ENCODE assay signal across 13 cellular contexts in genomic region chr1:149831764-149832315, GRCh38. TPM values are rescaled to one million over a fixed set of nuclear protein-coding genes. Genes with fewer than 3 reads are reported as not detected.
DNase-seq lines count a peak whose midpoint lies in the region; ATAC-seq and TF ChIP-seq lines count a peak whose summit lies in the region.
"Not testable (repeated sequence)": the region's sequence is repeated elsewhere in the genome, so short reads cannot be mapped to it uniquely, and the experiment has no call there.
"Had no signal": no experiment of that assay in that cellular context is flagged by ENCODE, and none has a peak within 500 bp of the region (broad histone marks: within the 10 kb centered on the region; RNA-seq: fewer than 3 reads in every experiment).

No MANE protein-coding gene starts in this region.

- H2BK5ac ChIP-seq in IMR-90 (ENCODE audit: low read depth, low read length, poor library complexity, severe bottlenecking): not testable (repeated sequence)

- CTCF ChIA-PET in IMR-90 (lab: Yijun Ruan, JAX): not testable (repeated sequence)

- intact Hi-C loops in IMR-90 (cut with micrococcal nuclease); heart left ventricle (cut with DNase I): not testable (repeated sequence)

- not testable (repeated sequence) for H3K36me3 Mint-ChIP-seq in activated naive CD8-positive, alpha-beta T cell treated with anti-CD3 and anti-CD28 coated beads, Interleukin-2, amount 10 ng/mL, durations not matched to agents 7 days and 5 days; naive thymus-derived CD8-positive, alpha-beta T cell

- not testable (repeated sequence) for H3K9me3 ChIP-seq in IMR-90 (ENCODE audit: control insufficient read depth, insufficient read depth, low read length); heart left ventricle

- H2AK5ac ChIP-seq in IMR-90 (ENCODE audit: low read depth, low read length): not testable (repeated sequence)

- not testable (repeated sequence) for TF ChIP-seq POLR2A in IMR-90 (IDR thresholded peaks at IDR 0.05; ENCODE audit: low read depth, low read length); heart left ventricle (IDR thresholded peaks at IDR 0.05)

- H4K8ac ChIP-seq in IMR-90 (ENCODE audit: low read depth in 2 of 2, low read length in 2 of 2): not testable (repeated sequence)

- H3K18ac ChIP-seq in IMR-90 (ENCODE audit: low read depth, low read length): not testable (repeated sequence)

- H2BK120ac ChIP-seq in IMR-90 (ENCODE audit: low read depth, low read length): not testable (repeated sequence)

- in situ Hi-C loops in IMR-90 (cut with MboI; ENCODE audit: low sequenced_read_pairs): not testable (repeated sequence)

- not testable (repeated sequence) for H3K9me1 ChIP-seq in IMR-90 (ENCODE audit: insufficient read depth, low read length)

- H3K4me2 ChIP-seq in IMR-90 (ENCODE audit: low read depth, low read length): not testable (repeated sequence)

- not testable (repeated sequence) for H3K56ac ChIP-seq in IMR-90 (ENCODE audit: extremely low read depth, insufficient read depth, low read length)

- H4K5ac ChIP-seq in IMR-90 (ENCODE audit: low read depth, low read length): not testable (repeated sequence)

- dilution Hi-C loops in IMR-90 (cut with HindIII; ENCODE audit: low sequenced_read_pairs, unreplicated experiment): not testable (repeated sequence)

- not testable (repeated sequence) for H2BK15ac ChIP-seq in IMR-90 (ENCODE audit: low read depth, low read length)

- not testable (repeated sequence) for H3K23ac ChIP-seq in IMR-90 (ENCODE audit: low read depth, low read length)

- not testable (repeated sequence) for H4K20me1 ChIP-seq in IMR-90 (ENCODE audit: insufficient read depth, low read length)

- H3K27me3 ChIP-seq in IMR-90 (ENCODE audit: control insufficient read depth, insufficient read depth, low read length); heart left ventricle: not testable (repeated sequence)

- H3K4me3 Mint-ChIP-seq in activated naive CD8-positive, alpha-beta T cell treated with anti-CD3 and anti-CD28 coated beads, Interleukin-2, amount 10 ng/mL, durations not matched to agents 7 days and 5 days; naive thymus-derived CD8-positive, alpha-beta T cell: not testable (repeated sequence)

- not testable (repeated sequence) for H3K27me3 Mint-ChIP-seq in activated naive CD8-positive, alpha-beta T cell treated with anti-CD3 and anti-CD28 coated beads, Interleukin-2, amount 10 ng/mL, durations not matched to agents 7 days and 5 days; naive thymus-derived CD8-positive, alpha-beta T cell

- not testable (repeated sequence) for BruUV-seq in IMR-90 (replicated peaks; lab: Mats Ljungman, UMichigan)

- not testable (repeated sequence) for H2BK20ac ChIP-seq in IMR-90 (ENCODE audit: low read depth, low read length)

- not testable (repeated sequence) for H3K4ac ChIP-seq in IMR-90 (ENCODE audit: low read depth, low read length)

- not testable (repeated sequence) for H3K36me3 ChIP-seq in IMR-90 (ENCODE audit: control insufficient read depth, insufficient read depth, low read length); heart left ventricle

- not testable (repeated sequence) for H4K91ac ChIP-seq in IMR-90 (ENCODE audit: insufficient read depth, low read depth, low read length)

- not testable (repeated sequence) for TF ChIP-seq CTCF in IMR-90 (conservative IDR thresholded peaks at IDR 0.05; ENCODE audit: low read depth, low read length); heart left ventricle (IDR thresholded peaks at IDR 0.05)

- not testable (repeated sequence) for H3K27ac ChIP-seq in IMR-90 (ENCODE audit: insufficient read depth, low read length); heart left ventricle

- not testable (repeated sequence) for H3K9ac ChIP-seq in IMR-90 (ENCODE audit: low read depth, low read length)

- not testable (repeated sequence) for H3K4me1 ChIP-seq in IMR-90 (ENCODE audit: control insufficient read depth, insufficient read depth, low read length); heart left ventricle

- H3K79me1 ChIP-seq in IMR-90 (ENCODE audit: low read depth in 1 of 2, low read length in 2 of 2): not testable (repeated sequence)

- H3K4me3 ChIP-seq in IMR-90 (ENCODE audit: insufficient read depth, low read depth, low read length); heart left ventricle: not testable (repeated sequence)

- H3K9me3 Mint-ChIP-seq in activated naive CD8-positive, alpha-beta T cell treated with anti-CD3 and anti-CD28 coated beads, Interleukin-2, amount 10 ng/mL, durations not matched to agents 7 days and 5 days; naive thymus-derived CD8-positive, alpha-beta T cell: not testable (repeated sequence)

- DNase-seq in IMR-90; activated naive CD8-positive, alpha-beta T cell treated with anti-CD3 and anti-CD28 coated beads, Interleukin-2, amount 10 ng/mL, durations not matched to agents 7 days and 5 days; heart left ventricle; naive thymus-derived CD8-positive, alpha-beta T cell: not testable (repeated sequence)

- POLR2A ChIA-PET in IMR-90 (lab: Charles Lee; ENCODE audit: unreplicated experiment); activated naive CD8-positive, alpha-beta T cell treated with anti-CD3 and anti-CD28 coated beads, Interleukin-2, amount 10 ng/mL, durations not matched to agents 7 days and 5 days (lab: Charles Lee); naive thymus-derived CD8-positive, alpha-beta T cell (lab: Charles Lee): not testable (repeated sequence)

- H3K4me1 Mint-ChIP-seq in activated naive CD8-positive, alpha-beta T cell treated with anti-CD3 and anti-CD28 coated beads, Interleukin-2, amount 10 ng/mL, durations not matched to agents 7 days and 5 days; naive thymus-derived CD8-positive, alpha-beta T cell: not testable (repeated sequence)

- not testable (repeated sequence) for H2AFZ ChIP-seq in IMR-90 (replicated peaks; ENCODE audit: low read length, poor library complexity)

- H2AK9ac ChIP-seq in IMR-90 (replicated peaks; ENCODE audit: low read depth, low read length, poor library complexity): not testable (repeated sequence)

- not testable (repeated sequence) for H3K27ac Mint-ChIP-seq in activated naive CD8-positive, alpha-beta T cell treated with anti-CD3 and anti-CD28 coated beads, Interleukin-2, amount 10 ng/mL, durations not matched to agents 7 days and 5 days; naive thymus-derived CD8-positive, alpha-beta T cell

- not testable (repeated sequence) for TF ChIP-seq RAD21 in IMR-90 (IDR thresholded peaks at IDR 0.05; ENCODE audit: low read length)

- WGBS in IMR-90 (ENCODE audit: extremely low coverage in 2 of 2, insufficient read length in 1 of 2), 2 experiments: no CpG with 5 or more reads among the region's 32 CpGs
- no CpG with 5 or more reads among the region's 32 CpGs for WGBS in heart left ventricle, 4 donors

- not testable (repeated sequence) for H3K14ac ChIP-seq in IMR-90 (replicated peaks; ENCODE audit: low read depth, low read length)

- ATAC-seq in GM18517 (IDR thresholded peaks at IDR 0.05; ENCODE audit: unreplicated experiment) (peak; percentile 12), GM21723 (IDR thresholded peaks at IDR 0.05; ENCODE audit: unreplicated experiment) (peak; percentile 3), HG03064 (IDR thresholded peaks at IDR 0.05; ENCODE audit: low read depth, unreplicated experiment) (peak; percentile 12), IMR-90 (ENCODE audit: low read depth) (peak; percentile 5), heart left ventricle (peak; percentile 22 to 56 (median 55))
- ATAC-seq in activated naive CD8-positive, alpha-beta T cell treated with anti-CD3 and anti-CD28 coated beads, Interleukin-2, amount 10 ng/mL, durations not matched to agents 7 days and 5 days (ENCODE audit: low read depth): peak; percentile 7
- ATAC-seq in naive thymus-derived CD8-positive, alpha-beta T cell: peak; percentile 17 to 21

RNA-seq across cellular contexts. Expression of gene FCGR1A, which starts 49.3 kb away (rescaled TPM):
- not detected in 2 replicates for total RNA-seq in IMR-90 (2012; rRNA removed)
- not detected in 2 replicates for polyA plus RNA-seq in IMR-90 (2012; rRNA removed)
- polyA plus RNA-seq in IMR-90 (2012; cell fraction: cytosol; rRNA removed): not detected in 2 replicates
- polyA plus RNA-seq in IMR-90 (2012; cell fraction: nucleus; rRNA removed; ENCODE audit: low replicate concordance): not detected in 2 replicates
- total RNA-seq in activated naive CD8-positive, alpha-beta T cell treated with anti-CD3 and anti-CD28 coated beads, Interleukin-2, amount 10 ng/mL, durations not matched to agents 7 days and 5 days: 1 to 10 TPM in 1 of 2 experiments, under 1 TPM in 1; 0.48 to 1.2 TPM
- 10 to 100 TPM in 1 of 9 donors, 1 to 10 TPM in 6, under 1 TPM in 1, not detected in 1; 0.37 to 52.0 (median 1.9) TPM for total RNA-seq in heart left ventricle
- 1 to 10 TPM; 1.1 to 2.7 TPM for polyA plus RNA-seq in heart left ventricle
- not detected for total RNA-seq in naive thymus-derived CD8-positive, alpha-beta T cell
- under 1 TPM in 1 of 3 donors, not detected in 2; 0.37 TPM for polyA plus RNA-seq in naive thymus-derived CD8-positive, alpha-beta T cell
- total RNA-seq: dermis microvascular lymphatic vessel endothelial cell, fibroblast of villous mesenchyme, HFFc6, osteocyte, suprapubic skin had no signal
- polyA plus RNA-seq: naive thymus-derived CD4-positive, alpha-beta T cell had no signal

Comparison
In these comparisons a context has a peak if more than half of its experiments do, and no peak if none do; other contexts are left out.
1. ATAC-seq: peak in every context shown above with its lines; median percentile 55 in heart left ventricle; 19 in naive thymus-derived CD8-positive, alpha-beta T cell; 12 in GM18517; 12 in HG03064; 7 in activated naive CD8-positive, alpha-beta T cell treated with anti-CD3 and anti-CD28 coated beads, Interleukin-2, amount 10 ng/mL, durations not matched to agents 7 days and 5 days; 5 in IMR-90; 3 in GM21723.